In genomic region chr1:201712387-201713092, GRCh38 we compare ENCODE assay signal across 15 cellular contexts.
A peak's percentile ranks its signal among the peaks of the same experiment; 100 is the strongest.
DNase-seq lines count a peak whose midpoint lies in the region; ATAC-seq and TF ChIP-seq lines count a peak whose summit lies in the region.
"Had no signal": no experiment of that assay in that cellular context is flagged by ENCODE, and none has a peak within 500 bp of the region (broad histone marks: within the 10 kb centered on the region; RNA-seq: fewer than 3 reads in every experiment).

No MANE protein-coding gene starts in this region.

- in situ Hi-C loops in mammary epithelial cell (cut with MboI; ENCODE audit: low sequenced_read_pairs in 2 of 2) = loop anchor here (5.0 kb wide), 1 partner anchor 75 kb away; no protein-coding TSS in a partner anchor

- H3K9ac ChIP-seq in OCI-LY3 (ENCODE audit: low read length) (no peak overlapping the region), mammary epithelial cell (ENCODE audit: insufficient read depth, low read length) (no peak overlapping the region), mucosa of rectum (ENCODE audit: low read depth in 1 of 2, low read length in 2 of 2) (peak overlapping the region in 1 of 2 donors; percentile 24)

- no peak for DNase-seq in mammary epithelial cell
- DNase-seq in substantia nigra (lab: John Stamatoyannopoulos, UW) = no peak
- no peak for DNase-seq in NCI-H524 treated with DMSO at 0.1 percent for 48 hours (lab: John Stamatoyannopoulos, UW)
- DNase-seq in foreskin fibroblast = no peak
- DNase-seq: activated T-cell treated with anti-CD3 and anti-CD28 coated beads, Interleukin-2, amount 50 U/mL, for 24 hours; CD8-positive, alpha-beta memory T cell; naive B cell; stimulated activated CD4-positive, alpha-beta T cell treated with anti-CD3 and anti-CD28 coated beads, Interleukin-4, amount 100 ng/mL, for 1 hour had no signal

- H3K4me3 ChIP-seq in OCI-LY3 (ENCODE audit: low read length) = no peak overlapping the region
- H3K4me3 ChIP-seq in mammary epithelial cell (replicated peaks in 1 of 3; ENCODE audit: insufficient read depth in 1 of 3, low read depth in 2 of 3, low read length in 3 of 3) = no peak overlapping the region
- H3K4me3 ChIP-seq in mucosa of rectum (ENCODE audit: low read length in 2 of 2) = no peak overlapping the region
- H3K4me3 ChIP-seq in foreskin fibroblast (ENCODE audit: low read depth in 1 of 2, low read length in 2 of 2) = no peak overlapping the region
- H3K4me3 ChIP-seq: HAP-1, testis had no signal

- no TSS peak for BruUV-seq in mammary epithelial cell (replicated peaks; lab: Mats Ljungman, UMichigan)

- 0 out of 2 replicates have a peak overlapping the region, but pooled peaks have one; percentile 8 for H2AFZ ChIP-seq in OCI-LY3 (ENCODE audit: low read depth, low read length)
- peak overlapping the region; percentile 4 for H2AFZ ChIP-seq in mammary epithelial cell (ENCODE audit: low read depth, low read length)

- ATAC-seq in HG02763 (IDR thresholded peaks at IDR 0.05; ENCODE audit: unreplicated experiment) (no peak), HG03342 (IDR thresholded peaks at IDR 0.05; ENCODE audit: unreplicated experiment) (no peak)

- no peaks in the 10 kb centered on the region for H3K79me2 ChIP-seq in OCI-LY3 (ENCODE audit: low read length)
- H3K79me2 ChIP-seq in mammary epithelial cell (ENCODE audit: insufficient read depth, low read length) = no peaks in the 10 kb centered on the region

- no peak for TF ChIP-seq CTCF in OCI-LY3 (IDR thresholded peaks at IDR 0.05; ENCODE audit: low read depth, low read length)
- no peak for TF ChIP-seq CTCF in mammary epithelial cell (conservative IDR thresholded peaks at IDR 0.05 in 1 of 2, IDR thresholded peaks at IDR 0.05 in 1 of 2; ENCODE audit: extremely low read depth in 1 of 2, insufficient read depth in 1 of 2, low read depth in 1 of 2, low read length in 2 of 2)
- TF ChIP-seq CTCF in foreskin fibroblast (IDR thresholded peaks at IDR 0.05; ENCODE audit: low read depth, low read length) = no peak

- H3K9me3 ChIP-seq in OCI-LY3 (ENCODE audit: insufficient read depth, low read length) (no peaks in the 10 kb centered on the region), mammary epithelial cell (replicated peaks; ENCODE audit: insufficient read depth, low read length) (no peaks in the 10 kb centered on the region), mucosa of rectum (ENCODE audit: control insufficient read depth in 2 of 2, low read length in 2 of 2) (no peaks in the 10 kb centered on the region)
- H3K9me3 ChIP-seq: HAP-1, testis had no signal

- H3K4me2 ChIP-seq in OCI-LY3 (ENCODE audit: low read length) (no peak overlapping the region), mammary epithelial cell (ENCODE audit: insufficient read depth, low read depth, low read length) (no peak overlapping the region)

- intact Hi-C loops in mammary epithelial cell (cut with micrococcal nuclease) = loop anchor here (1.0 to 10.0 kb wide), 4 partner anchors 27 to 402 kb away; no protein-coding TSS in a partner anchor

- no peaks in the 10 kb centered on the region for H3K27me3 ChIP-seq in OCI-LY3 (ENCODE audit: low read depth, low read length)
- H3K27me3 ChIP-seq in mammary epithelial cell (ENCODE audit: insufficient read depth, low read length) = no peaks in the 10 kb centered on the region
- H3K27me3 ChIP-seq in mucosa of rectum (ENCODE audit: control insufficient read depth in 2 of 2, insufficient read depth in 2 of 2, low read length in 2 of 2) = no peaks in the 10 kb centered on the region
- H3K27me3 ChIP-seq: testis had no signal

- dilution Hi-C loops in mammary epithelial cell (cut with HindIII; ENCODE audit: low sequenced_read_pairs) = no loop called here

- H3K4me1 ChIP-seq in OCI-LY3 (ENCODE audit: low read length) (peaks cover 46% of the 10 kb centered on the region), mammary epithelial cell (ENCODE audit: insufficient read depth, low read length) (peaks cover 55% of the 10 kb centered on the region), mucosa of rectum (ENCODE audit: control insufficient read depth in 2 of 2, insufficient read depth in 2 of 2, low read length in 2 of 2) (peaks cover 27 to 30% of the 10 kb centered on the region in 2 donors)

- WGBS in mammary epithelial cell (ENCODE audit: low coverage, missing lambda C conversion rate) = 96% methylated on average over 7 of the region's 7 CpGs

- H3K36me3 ChIP-seq in OCI-LY3 (replicated peaks; ENCODE audit: low read depth, low read length) (no peaks in the 10 kb centered on the region), mammary epithelial cell (ENCODE audit: insufficient read depth, low read length) (no peaks in the 10 kb centered on the region), mucosa of rectum (ENCODE audit: control insufficient read depth in 2 of 2, insufficient read depth in 2 of 2, low read length in 2 of 2) (no peaks in the 10 kb centered on the region)
- H3K36me3 ChIP-seq: HAP-1 had no signal

- H3K27ac ChIP-seq in OCI-LY3 (ENCODE audit: low read length) = no peak overlapping the region
- peak overlapping the region; percentile 77 for H3K27ac ChIP-seq in mammary epithelial cell (ENCODE audit: insufficient read depth, low read depth, low read length)
- H3K27ac ChIP-seq in mucosa of rectum (ENCODE audit: low read depth in 2 of 2, low read length in 2 of 2) = peak overlapping the region; percentile 87 to 89
- H3K27ac ChIP-seq in substantia nigra (ENCODE audit: low read depth, low read length, poor library complexity, severe bottlenecking) = peak overlapping the region; percentile 99
- H3K27ac ChIP-seq: VCaP had no signal

- H4K20me1 ChIP-seq in OCI-LY3 (ENCODE audit: insufficient read depth, low read length) (no peaks in the 10 kb centered on the region), mammary epithelial cell (ENCODE audit: insufficient read depth, low read length) (no peaks in the 10 kb centered on the region)

- CTCF ChIA-PET in mammary epithelial cell (lab: Charles Lee; ENCODE audit: low non-redundant PET) = interaction anchor here (1.9 kb wide), 1 partner anchor 80 kb away, joined by 6 read pairs; no protein-coding TSS in a partner anchor
